Comparison of ENCODE assay signal across 9 cellular contexts in genomic region chr12:91406920-91407341, GRCh38.
A peak's percentile ranks its signal among the peaks of the same experiment; 100 is the strongest.
DNase-seq lines count a peak whose midpoint lies in the region; ATAC-seq and TF ChIP-seq lines count a peak whose summit lies in the region.
"Had no signal": no experiment of that assay in that cellular context is flagged by ENCODE, and none has a peak within 500 bp of the region (broad histone marks: within the 10 kb centered on the region; RNA-seq: fewer than 3 reads in every experiment).

No MANE protein-coding gene starts in this region.

- TF ChIP-seq CTCF in Panc1 (IDR thresholded peaks at IDR 0.05) = no peak
- TF ChIP-seq CTCF in heart right ventricle (IDR thresholded peaks at IDR 0.05) = no peak
- no peak for TF ChIP-seq CTCF in esophagus muscularis mucosa (IDR thresholded peaks at IDR 0.05)

- no peaks in the 10 kb centered on the region for H3K9me3 ChIP-seq in Panc1 (ENCODE audit: control insufficient read depth, insufficient read depth, low read depth, low read length)
- no peaks in the 10 kb centered on the region for H3K9me3 ChIP-seq in heart right ventricle
- no peaks in the 10 kb centered on the region for H3K9me3 ChIP-seq in esophagus muscularis mucosa

- POLR2A ChIA-PET in Panc1 (lab: Charles Lee) = no interaction called here

- H3K36me3 ChIP-seq in Panc1 (ENCODE audit: control insufficient read depth, insufficient read depth, low read length) (no peaks in the 10 kb centered on the region), heart right ventricle (no peaks in the 10 kb centered on the region), esophagus muscularis mucosa (no peaks in the 10 kb centered on the region)

- DNase-seq in Panc1 (ENCODE audit: low read depth, low spot score) (no peak), left colon (peak in 1 of 2 donors; percentile 33), heart right ventricle (no peak), esophagus muscularis mucosa (ENCODE audit: extremely low spot score) (no peak)
- DNase-seq: NCI-H774, small intestine had no signal

- H3K27ac ChIP-seq in Panc1 (ENCODE audit: low read length) = no peak overlapping the region
- no peak overlapping the region for H3K27ac ChIP-seq in heart right ventricle
- H3K27ac ChIP-seq in esophagus muscularis mucosa (replicated peaks in 1 of 4) = no peak overlapping the region

- BruUV-seq in Panc1 (replicated peaks; lab: Mats Ljungman, UMichigan) = no TSS peak

- no peak for TF ChIP-seq POLR2A in esophagus muscularis mucosa (IDR thresholded peaks at IDR 0.05; ENCODE audit: low read depth)

- ATAC-seq in GM18870 (IDR thresholded peaks at IDR 0.05; ENCODE audit: unreplicated experiment) (peak; percentile 68), HG02588 (IDR thresholded peaks at IDR 0.05; ENCODE audit: unreplicated experiment) (peak; percentile 69), Panc1 (peak; percentile 73), left colon (peak; percentile 87), heart right ventricle (no peak), HG02938 (IDR thresholded peaks at IDR 0.05; ENCODE audit: unreplicated experiment) (no peak)

- H3K4me1 ChIP-seq in Panc1 (ENCODE audit: control insufficient read depth, insufficient read depth, low read length) (no peaks in the 10 kb centered on the region), heart right ventricle (no peaks in the 10 kb centered on the region), esophagus muscularis mucosa (no peaks in the 10 kb centered on the region)

- H3K27me3 ChIP-seq in Panc1 (ENCODE audit: control insufficient read depth, insufficient read depth, low read length) (no peaks in the 10 kb centered on the region), heart right ventricle (no peaks in the 10 kb centered on the region), esophagus muscularis mucosa (no peaks in the 10 kb centered on the region)

- H3K4me3 ChIP-seq in Panc1 (ENCODE audit: low read depth in 2 of 2, low read length in 2 of 2) (no peak overlapping the region), heart right ventricle (no peak overlapping the region), esophagus muscularis mucosa (no peak overlapping the region)

- no peak for TF ChIP-seq EP300 in esophagus muscularis mucosa (IDR thresholded peaks at IDR 0.05)

- CTCF ChIA-PET in Panc1 (lab: Charles Lee) = no interaction called here

- 90 to 97% methylated on average over 1 of the region's 1 CpG for WGBS in heart right ventricle, 2 donors
- WGBS in esophagus muscularis mucosa = 100% methylated on average over 1 of the region's 1 CpG

- intact Hi-C loops in Panc1 (cut with micrococcal nuclease; ENCODE audit: unreplicated experiment) = no loop called here
- intact Hi-C loops in left colon (cut with DNase I, micrococcal nuclease) = no loop called here
- intact Hi-C loops in heart right ventricle (cut with DNase I) = no loop called here
- intact Hi-C loops in esophagus muscularis mucosa (cut with DNase I) = no loop called here

- in situ Hi-C loops in Panc1 (cut with HindIII; ENCODE audit: low pct_unique_long_range_greater_than_20kb, low sequenced_read_pairs) = no loop called here

Comparison
In these comparisons a context has a peak if more than half of its experiments do, and no peak if none do; other contexts are left out.
1. ATAC-seq: peak in GM18870 (single experiment), HG02588 (single experiment), Panc1 (single experiment) and left colon (single experiment); none in heart right ventricle (0 of 8) and HG02938 (single experiment).